ENCODE assay signal across 9 cellular contexts in genomic region chr7:32941181-32941995, GRCh38. TPM values are rescaled to one million over a fixed set of nuclear protein-coding genes. Genes with fewer than 3 reads are reported as not detected.
DNase-seq lines count a peak whose midpoint lies in the region; ATAC-seq, FAIRE-seq and TF ChIP-seq lines count a peak whose summit lies in the region.
"Had no signal": no experiment of that assay in that cellular context is flagged by ENCODE, and none has a peak within 500 bp of the region (broad histone marks: within the 10 kb centered on the region; RNA-seq: fewer than 3 reads in every experiment).

No MANE protein-coding gene starts in this region.

- peaks cover 41% of the 10 kb centered on the region for H3K79me2 ChIP-seq in astrocyte (ENCODE audit: insufficient read depth, low read length)

- DNase-seq in A673 (ENCODE audit: low spot score) (no peak), HFFc6 (no peak), astrocyte (ENCODE audit: low read depth) (no peak), type B pancreatic cell (ENCODE audit: extremely low spot score, unreplicated experiment) (no peak), GM19238 (ENCODE audit: insufficient read length, low spot score) (no peak), GM10266 (ENCODE audit: extremely low spot score) (no peak)

- peaks cover 27% of the 10 kb centered on the region for H4K20me1 ChIP-seq in astrocyte (ENCODE audit: insufficient read depth, low read length)

- CTCF ChIA-PET in A673 (lab: Charles Lee), result interaction anchor here (1.2 kb wide), 1 partner anchor 95 kb away, joined by 3 read pairs; no protein-coding TSS in a partner anchor

- H3K27me3 Mint-ChIP-seq in HFFc6 (ENCODE audit: insufficient read depth), result peaks cover 2% of the 10 kb centered on the region; the same call in 1 of the 2 replicates
- no peaks in the 10 kb centered on the region for H3K27me3 Mint-ChIP-seq in astrocyte (ENCODE audit: low read depth, unreplicated experiment)
- no peaks in the 10 kb centered on the region for H3K27me3 Mint-ChIP-seq in type B pancreatic cell

- H3K4me1 Mint-ChIP-seq in HFFc6 (ENCODE audit: low read depth), result peaks cover 44% of the 10 kb centered on the region
- no peaks in the 10 kb centered on the region for H3K4me1 Mint-ChIP-seq in astrocyte (ENCODE audit: low read depth, unreplicated experiment)
- peaks cover 38% of the 10 kb centered on the region for H3K4me1 Mint-ChIP-seq in type B pancreatic cell (ENCODE audit: unreplicated experiment)

- H3K9ac ChIP-seq in astrocyte (ENCODE audit: low read length) (peak overlapping the region; percentile 87), liver (ENCODE audit: low read depth in 1 of 2, low read length in 2 of 2) (peak overlapping the region; percentile 59 to 77)

- POLR2A ChIA-PET in A673 (lab: Charles Lee; ENCODE audit: low non-redundant PET), result interaction anchor here (0.6 to 0.7 kb wide), 2 partner anchors 49 to 463 kb away, joined by 5 to 10 read pairs; no protein-coding TSS in a partner anchor

- H3K4me2 ChIP-seq in astrocyte (ENCODE audit: low read length), result peak overlapping the region; percentile 92

- H3K27ac ChIP-seq in A673 (ENCODE audit: low read depth, low read length, poor library complexity, severe bottlenecking) (peak overlapping the region; percentile 91), astrocyte (ENCODE audit: low read depth, low read length) (peak overlapping the region; percentile 45), liver (ENCODE audit: low read depth in 1 of 2, low read length in 2 of 2) (peak overlapping the region; percentile 86 to 91)

- BruUV-seq in A673 (replicated peaks; lab: Mats Ljungman, UMichigan), result no TSS peak

- FAIRE-seq in astrocyte (lab: Jason Lieb, UNC), result peak; percentile 64
- FAIRE-seq: endometrium had no signal

- intact Hi-C loops in A673 (cut with micrococcal nuclease; ENCODE audit: unreplicated experiment), result loop anchor here (5.0 to 10.0 kb wide), 2 partner anchors 49 to 103 kb away; partner anchors contain the start of gene KBTBD2

- no peak for TF ChIP-seq RAD21 in liver (IDR thresholded peaks at IDR 0.05)

- H3K36me3 Mint-ChIP-seq in HFFc6 (ENCODE audit: low read depth), result peaks cover 24% of the 10 kb centered on the region
- H3K36me3 Mint-ChIP-seq in astrocyte (ENCODE audit: low read depth, unreplicated experiment), result peaks cover 7% of the 10 kb centered on the region
- H3K36me3 Mint-ChIP-seq in type B pancreatic cell, result peaks cover 19% of the 10 kb centered on the region

- TF ChIP-seq CTCF in A673 (conservative IDR thresholded peaks at IDR 0.05; ENCODE audit: low read depth, low read length) (no peak), HFFc6 (IDR thresholded peaks at IDR 0.05) (no peak), astrocyte (IDR thresholded peaks at IDR 0.05; ENCODE audit: insufficient read depth, low read depth, low read length) (no peak), liver (IDR thresholded peaks at IDR 0.05; ENCODE audit: low read depth, low read length, missing input control) (no peak), type B pancreatic cell (conservative IDR thresholded peaks at IDR 0.05) (no peak), GM10266 (IDR thresholded peaks at IDR 0.05; ENCODE audit: control insufficient read depth, insufficient read depth, low read depth, missing control alignments) (no peak)

- H2AFZ ChIP-seq in astrocyte (ENCODE audit: low read depth, low read length), result peak overlapping the region; percentile 87

- H3K27me3 ChIP-seq in A673 (replicated peaks; ENCODE audit: insufficient read depth, low read depth, low read length, poor library complexity), result no peaks in the 10 kb centered on the region
- H3K27me3 ChIP-seq in astrocyte (ENCODE audit: insufficient read depth, low read length), result no peaks in the 10 kb centered on the region
- no peaks in the 10 kb centered on the region for H3K27me3 ChIP-seq in liver (ENCODE audit: control insufficient read depth in 4 of 4, insufficient read depth in 4 of 4, low read length in 3 of 4)

- WGBS in liver, result 70% methylated on average over 9 of the region's 9 CpGs

- H3K27ac Mint-ChIP-seq in HFFc6 (peak overlapping the region; percentile 88), astrocyte (ENCODE audit: unreplicated experiment) (peak overlapping the region; percentile 5), type B pancreatic cell (peak overlapping the region; percentile 86)

- H3K4me3 ChIP-seq in A673 (ENCODE audit: low read depth, low read length, poor library complexity, severe bottlenecking) (peak overlapping the region; percentile 86), astrocyte (ENCODE audit: insufficient read depth, low read depth, low read length) (peak overlapping the region; percentile 63), liver (ENCODE audit: low read depth in 1 of 3, low read length in 3 of 3) (peak overlapping the region in 2 of 3 donors; percentile 83)

- H3K4me1 ChIP-seq in A673 (ENCODE audit: insufficient read depth, low read length, poor library complexity, severe bottlenecking) (peaks cover 18% of the 10 kb centered on the region), astrocyte (ENCODE audit: insufficient read depth, low read length) (peaks cover 7% of the 10 kb centered on the region), liver (ENCODE audit: control insufficient read depth in 4 of 4, insufficient read depth in 4 of 4, low read length in 3 of 4) (peaks cover 0 to 11% (median 4%) of the 10 kb centered on the region in 4 donors)

- H3K9me3 Mint-ChIP-seq in HFFc6, result peaks cover 7% of the 10 kb centered on the region; the same call in 1 of the 2 replicates
- H3K9me3 Mint-ChIP-seq in astrocyte (ENCODE audit: unreplicated experiment), result peaks cover 1% of the 10 kb centered on the region
- peaks cover 5% of the 10 kb centered on the region for H3K9me3 Mint-ChIP-seq in type B pancreatic cell

- no peak for ATAC-seq in GM21723 (IDR thresholded peaks at IDR 0.05; ENCODE audit: unreplicated experiment)

- H3K36me3 ChIP-seq in A673 (ENCODE audit: insufficient read depth, low read length, poor library complexity, severe bottlenecking) (no peaks in the 10 kb centered on the region), astrocyte (ENCODE audit: insufficient read depth, low read length) (peaks cover 2% of the 10 kb centered on the region), liver (ENCODE audit: control insufficient read depth in 4 of 4, insufficient read depth in 3 of 4, low read depth in 1 of 4, low read length in 3 of 4) (no peaks in the 10 kb centered on the region)

- no peaks in the 10 kb centered on the region for H3K9me3 ChIP-seq in A673 (ENCODE audit: low read depth, low read length, poor library complexity, severe bottlenecking)
- no peaks in the 10 kb centered on the region for H3K9me3 ChIP-seq in astrocyte (ENCODE audit: insufficient read depth, low read depth, low read length)
- H3K9me3 ChIP-seq in liver (ENCODE audit: control insufficient read depth in 4 of 4, low read length in 3 of 4), result no peaks in the 10 kb centered on the region

- H3K4me3 Mint-ChIP-seq in HFFc6, result peak overlapping the region; percentile 100
- peak overlapping the region; percentile 92 for H3K4me3 Mint-ChIP-seq in astrocyte (ENCODE audit: unreplicated experiment)
- H3K4me3 Mint-ChIP-seq in type B pancreatic cell, result peak overlapping the region; percentile 98

TF ChIP-seq in liver, 16 proteins besides CTCF, POLR2A, EP300 and RAD21:
- no peak for TF ChIP-seq NR2F2 (IDR thresholded peaks at IDR 0.05)

RNA-seq across cellular contexts. Expression of gene FKBP9, which starts 15.9 kb away (rescaled TPM):
- 28.6 and 39.1 TPM in 2 replicates for total RNA-seq in A673 (2021)
- 100 to 1,000 TPM; 196 to 241 (median 214) TPM for total RNA-seq in HFFc6 (2021; fragmentation: NEBNext Ultra II Directional; extraction: Animal tissue kit (Norgen Biotek cat#: 25700))
- total RNA-seq in astrocyte, result 157 and 199 TPM in 2 replicates
- total RNA-seq in liver, result 10 to 100 TPM; 20.3 to 44.8 TPM
- polyA plus RNA-seq in liver, result 10 to 100 TPM; 13.7 to 20.2 TPM
- 76.0 and 131 TPM in 2 replicates for total RNA-seq in type B pancreatic cell (ENCODE audit: low replicate concordance)

RNA-seq across cellular contexts. Expression of gene KBTBD2, which starts 49.8 kb away (rescaled TPM):
- total RNA-seq in A673 (2021) (48.7 and 51.0 TPM in 2 replicates), astrocyte (26.2 and 26.9 TPM in 2 replicates), liver (10 to 100 TPM; 22.5 to 29.5 TPM), type B pancreatic cell (ENCODE audit: low replicate concordance) (20.6 and 32.3 TPM in 2 replicates)
- 10 to 100 TPM; 20.8 to 24.5 (median 22.0) TPM for total RNA-seq in HFFc6 (2021; fragmentation: NEBNext Ultra II Directional; extraction: Animal tissue kit (Norgen Biotek cat#: 25700))
- polyA plus RNA-seq in liver, result 1 to 10 TPM; 7.1 to 7.6 TPM

Comparison
In these comparisons a context has a peak if more than half of its experiments do, and no peak if none do; other contexts are left out.
1. H3K27ac Mint-ChIP-seq: peak in every context shown above with its lines; median percentile 88 in HFFc6; 86 in type B pancreatic cell; 5 in astrocyte.